19 cellular contexts compared by ENCODE assay signal in genomic region chr4:143380651-143381050, GRCh38. TPM values are rescaled to one million over a fixed set of nuclear protein-coding genes. Genes with fewer than 3 reads are reported as not detected.
DNase-seq lines count a peak whose midpoint lies in the region; ATAC-seq, FAIRE-seq and TF ChIP-seq lines count a peak whose summit lies in the region.
"Had no signal": no experiment of that assay in that cellular context is flagged by ENCODE, and none has a peak within 500 bp of the region (broad histone marks: within the 10 kb centered on the region; RNA-seq: fewer than 3 reads in every experiment).

No MANE protein-coding gene starts in this region.

- no peak for FAIRE-seq in GM19239 (lab: Jason Lieb, UNC)
- FAIRE-seq: G401.6, GM12878 had no signal

- no peaks in the 10 kb centered on the region for H3F3A ChIP-seq in GM23338 (replicated peaks; ENCODE audit: low read depth)

- no peaks in the 10 kb centered on the region for H3K9me3 Mint-ChIP-seq in GM23338
- H3K9me3 Mint-ChIP-seq: H9 had no signal

- ATAC-seq in GM23338 (no peak), lower lobe of right lung (no peak), GM18519 (IDR thresholded peaks at IDR 0.05; ENCODE audit: low FRiP score, unreplicated experiment) (no peak), GM19452 (IDR thresholded peaks at IDR 0.05; ENCODE audit: unreplicated experiment) (no peak)
- ATAC-seq: activated CD4-positive, alpha-beta T cell treated with anti-CD3 and anti-CD28 coated beads for 36 hours; stimulated activated naive CD8-positive, alpha-beta T cell treated with anti-CD3 and anti-CD28 coated beads, Interleukin-15, Interleukin-2, amounts not matched to agents 100 U/mL and 50 U/mL, for 24 hours had no signal

- H3K4me1 Mint-ChIP-seq in GM23338 = peaks cover 67% of the 10 kb centered on the region
- H3K4me1 Mint-ChIP-seq: activated CD4-positive, alpha-beta T cell treated with anti-CD3 and anti-CD28 coated beads for 36 hours had no signal

- H3K4me1 ChIP-seq in GM23338 (ENCODE audit: insufficient read depth) (peaks cover 65% of the 10 kb centered on the region), lower lobe of right lung (peaks cover 81% of the 10 kb centered on the region), subcutaneous abdominal adipose tissue (ENCODE audit: control insufficient read depth in 5 of 5, insufficient read depth in 5 of 5, low read length in 5 of 5) (peaks cover 5 to 71% (median 64%) of the 10 kb centered on the region in 5 donors)

- H3K36me3 ChIP-seq in GM23338 (ENCODE audit: insufficient read depth) (no peaks in the 10 kb centered on the region), lower lobe of right lung (no peaks in the 10 kb centered on the region), subcutaneous abdominal adipose tissue (ENCODE audit: control insufficient read depth in 5 of 5, insufficient read depth in 5 of 5, low read length in 5 of 5) (no peaks in the 10 kb centered on the region)

- no peak overlapping the region for H3K9ac ChIP-seq in subcutaneous abdominal adipose tissue (ENCODE audit: low read length in 5 of 5)
- H3K9ac ChIP-seq: parathyroid adenoma had no signal

- DNase-seq in GM23338 (ENCODE audit: low spot score) (no peak), lower lobe of right lung (no peak), GM19239 (ENCODE audit: insufficient read length, low spot score) (no peak), GOT3 (lab: John Stamatoyannopoulos, UW) (no peak)
- DNase-seq: activated CD4-positive, alpha-beta T cell treated with anti-CD3 and anti-CD28 coated beads for 36 hours; activated naive CD4-positive, alpha-beta T cell; Caco-2; H9; hippocampal formation; mucosa of descending colon; NCI-H446; stimulated activated naive CD8-positive, alpha-beta T cell treated with anti-CD3 and anti-CD28 coated beads, Interleukin-15, Interleukin-2, amounts not matched to agents 100 U/mL and 50 U/mL, for 24 hours had no signal

- intact Hi-C loops in lower lobe of right lung (cut with DNase I) = no loop called here

- no peaks in the 10 kb centered on the region for H4K20me1 ChIP-seq in GM23338 (replicated peaks; ENCODE audit: insufficient read depth)

- H3K4me3 ChIP-seq in GM23338 (no peak overlapping the region), lower lobe of right lung (no peak overlapping the region), subcutaneous abdominal adipose tissue (ENCODE audit: low read depth in 1 of 5, low read length in 5 of 5) (no peak overlapping the region)
- H3K4me3 ChIP-seq: GM12878, mucosa of descending colon had no signal

- H2AFZ ChIP-seq in GM23338 = no peak overlapping the region

- H3K4me3 Mint-ChIP-seq in GM23338 = no peak overlapping the region
- H3K4me3 Mint-ChIP-seq: activated CD4-positive, alpha-beta T cell treated with anti-CD3 and anti-CD28 coated beads for 36 hours had no signal

- H3K4me2 ChIP-seq in GM23338 = peak overlapping the region; percentile 39

- peak overlapping the region; percentile 17; the same call in 1 of the 2 replicates for H3K27ac Mint-ChIP-seq in GM23338
- H3K27ac Mint-ChIP-seq: activated CD4-positive, alpha-beta T cell treated with anti-CD3 and anti-CD28 coated beads for 36 hours had no signal

- H3K27me3 ChIP-seq in GM23338 (ENCODE audit: insufficient read depth) (no peaks in the 10 kb centered on the region), lower lobe of right lung (ENCODE audit: low read depth) (no peaks in the 10 kb centered on the region), subcutaneous abdominal adipose tissue (ENCODE audit: control insufficient read depth in 5 of 5, insufficient read depth in 4 of 5, low read length in 5 of 5) (no peaks in the 10 kb centered on the region)

- H3K27me3 Mint-ChIP-seq in GM23338 (ENCODE audit: insufficient read depth, low read depth, poor library complexity) = peaks cover 4% of the 10 kb centered on the region

- no peaks in the 10 kb centered on the region for H3K9me2 ChIP-seq in GM23338 (ENCODE audit: insufficient read depth)

- no peaks in the 10 kb centered on the region for H3K9me3 ChIP-seq in lower lobe of right lung
- H3K9me3 ChIP-seq in subcutaneous abdominal adipose tissue (ENCODE audit: control insufficient read depth in 5 of 5, low read length in 5 of 5) = no peaks in the 10 kb centered on the region
- H3K9me3 ChIP-seq: Caco-2, mucosa of descending colon had no signal

- H3K27ac ChIP-seq in GM23338 (ENCODE audit: low read depth) (no peak overlapping the region), angular gyrus (ENCODE audit: low read depth, low read length) (peak overlapping the region; percentile 82), lower lobe of right lung (peak overlapping the region; percentile 57), subcutaneous abdominal adipose tissue (ENCODE audit: low read depth, low read length) (peak overlapping the region; percentile 54)

- H3K79me2 ChIP-seq in GM23338 (replicated peaks; ENCODE audit: insufficient read depth) = peaks cover 75% of the 10 kb centered on the region

- no peaks in the 10 kb centered on the region for H3K36me3 Mint-ChIP-seq in GM23338 (ENCODE audit: low read depth)

- TF ChIP-seq CTCF in GM23338 (conservative IDR thresholded peaks at IDR 0.05; ENCODE audit: low read depth in 2 of 2) (no peak), lower lobe of right lung (IDR thresholded peaks at IDR 0.05) (no peak)

TF ChIP-seq in GM23338, 12 proteins besides CTCF, POLR2A, EP300 and RAD21 (continues in another document):
- TF ChIP-seq NANOG (IDR thresholded peaks at IDR 0.05; ENCODE audit: borderline replicate concordance) (no peak), POLR2AphosphoS5 (IDR thresholded peaks at IDR 0.05; ENCODE audit: low read depth) (no peak), EZH2phosphoT487 (IDR thresholded peaks at IDR 0.05; ENCODE audit: unreplicated experiment) (no peak), EZH2 (IDR thresholded peaks at IDR 0.05; ENCODE audit: low read depth, unreplicated experiment) (no peak), JUNB (IDR thresholded peaks at IDR 0.05; ENCODE audit: unreplicated experiment) (no peak), ETS1 (IDR thresholded peaks at IDR 0.05) (no peak)

RNA-seq across cellular contexts. Expression of gene GAB1, which starts 44.0 kb away (rescaled TPM):
- 18.4 and 32.6 TPM in 2 replicates for total RNA-seq in GM23338 (2014; rRNA removed; shearing (Covaris generic))
- 3.6 and 4.0 TPM in 2 replicates for polyA plus RNA-seq in GM23338 (2016; fragmentation: Nextera tagmentation; extraction: Ambion mirVana)
- total RNA-seq in lower lobe of right lung = 63.3 TPM
